24 cellular contexts compared by ENCODE assay signal in genomic region chr9:75739884-75740611, GRCh38.
A peak's percentile ranks its signal among the peaks of the same experiment; 100 is the strongest.
DNase-seq lines count a peak whose midpoint lies in the region; ATAC-seq, FAIRE-seq and TF ChIP-seq lines count a peak whose summit lies in the region.
"Had no signal": no experiment of that assay in that cellular context is flagged by ENCODE, and none has a peak within 500 bp of the region (broad histone marks: within the 10 kb centered on the region; RNA-seq: fewer than 3 reads in every experiment).

No MANE protein-coding gene starts in this region.

- H3K4me1 ChIP-seq in BLaER1 (peaks cover 9% of the 10 kb centered on the region), left ventricle myocardium inferior (peaks cover 15% of the 10 kb centered on the region)
- H3K4me1 ChIP-seq: A549, Peyer's patch had no signal

- TF ChIP-seq POLR2A in GM12891 (IDR thresholded peaks at IDR 0.05; ENCODE audit: low read depth, low read length), result no peak

- H3K4me3 ChIP-seq in BLaER1 (no peak overlapping the region), left ventricle myocardium inferior (no peak overlapping the region)
- H3K4me3 ChIP-seq: A549, MG63, Peyer's patch had no signal

- H3K9me3 ChIP-seq in BLaER1 (no peaks in the 10 kb centered on the region), left ventricle myocardium inferior (replicated peaks) (peaks cover 5% of the 10 kb centered on the region)
- H3K9me3 ChIP-seq: A549, MG63, Peyer's patch, SK-N-SH had no signal

- ATAC-seq in sciatic nerve (peak; percentile 87), left lobe of liver (no peak)
- ATAC-seq: A549 had no signal

- FAIRE-seq in GM12891 (lab: Jason Lieb, UNC), result no peak
- FAIRE-seq: A549 had no signal

- peak overlapping the region; percentile 35; the same call in 1 of the 2 replicates for H3K4me2 ChIP-seq in BLaER1
- H3K4me2 ChIP-seq: A549, KMS-11, SK-N-SH had no signal

- intact Hi-C loops in left ventricle myocardium inferior (cut with micrococcal nuclease) (no loop called here), sciatic nerve (cut with DNase I) (no loop called here)

- no peaks in the 10 kb centered on the region for H3K27me3 ChIP-seq in BLaER1
- H3K27me3 ChIP-seq in left ventricle myocardium inferior (ENCODE audit: low read depth), result no peaks in the 10 kb centered on the region
- H3K27me3 ChIP-seq: MG63, Peyer's patch had no signal

- H4K20me1 ChIP-seq in BLaER1, result no peaks in the 10 kb centered on the region

- H3K9ac ChIP-seq in BLaER1, result no peak overlapping the region
- H3K9ac ChIP-seq: KMS-11, SK-N-SH had no signal

- H3K27ac ChIP-seq in BLaER1 (no peak overlapping the region), left ventricle myocardium inferior (replicated peaks) (no peak overlapping the region)
- H3K27ac ChIP-seq: A549, HL-60, KMS-11, Peyer's patch had no signal

- DNase-seq in LHCN-M2 (ENCODE audit: low read depth) (peak; percentile 5), left ventricle myocardium inferior (peak; percentile 18), sciatic nerve (ENCODE audit: low spot score) (no peak), GM12891 (ENCODE audit: insufficient read length, low spot score) (no peak), left lobe of liver (ENCODE audit: low spot score) (no peak), GM10266 (ENCODE audit: extremely low spot score) (no peak)
- DNase-seq: Calu3; CD4-positive, alpha-beta memory T cell; DMS53; HCEC 1CT; MG63; NCI-H1048; NCI-H1436; NCI-H1930; NCI-H2171; NCI-H446; NCI-H526 treated with DMSO at 0.1 percent for 48 hours; Peyer's patch; SHP77; SK-N-SH had no signal

- no peak for TF ChIP-seq CTCF in left ventricle myocardium inferior (IDR thresholded peaks at IDR 0.05; ENCODE audit: borderline replicate concordance)
- TF ChIP-seq CTCF in GM10266 (IDR thresholded peaks at IDR 0.05; ENCODE audit: control insufficient read depth, insufficient read depth, low read depth, missing control alignments), result no peak

- H3K36me3 ChIP-seq in BLaER1 (no peaks in the 10 kb centered on the region), left ventricle myocardium inferior (no peaks in the 10 kb centered on the region)
- H3K36me3 ChIP-seq: MG63, Peyer's patch had no signal

TF ChIP-seq in GM12891, 5 proteins besides CTCF, POLR2A, EP300 and RAD21:
- TF ChIP-seq POLR2AphosphoS5 (IDR thresholded peaks at IDR 0.05; ENCODE audit: low read depth, low read length), result no peak
- TF ChIP-seq SPI1 (IDR thresholded peaks at IDR 0.05; ENCODE audit: low read depth, low read length), result no peak
- TF ChIP-seq POU2F2 (IDR thresholded peaks at IDR 0.05; ENCODE audit: low read depth, low read length), result no peak
- TF ChIP-seq TAF1 (IDR thresholded peaks at IDR 0.05; ENCODE audit: low read depth, low read length), result no peak
- no peak for TF ChIP-seq PAX5 (IDR thresholded peaks at IDR 0.05; ENCODE audit: insufficient read depth, low read length, severe bottlenecking)

Comparison
In these comparisons a context has a peak if more than half of its experiments do, and no peak if none do; other contexts are left out.
1. DNase-seq: peak in LHCN-M2 (single experiment) and left ventricle myocardium inferior (single experiment); none in sciatic nerve (single experiment), GM12891 (single experiment), left lobe of liver (single experiment) and GM10266 (single experiment).